8 cellular contexts compared by ENCODE assay signal in the genomic region with DNA sequence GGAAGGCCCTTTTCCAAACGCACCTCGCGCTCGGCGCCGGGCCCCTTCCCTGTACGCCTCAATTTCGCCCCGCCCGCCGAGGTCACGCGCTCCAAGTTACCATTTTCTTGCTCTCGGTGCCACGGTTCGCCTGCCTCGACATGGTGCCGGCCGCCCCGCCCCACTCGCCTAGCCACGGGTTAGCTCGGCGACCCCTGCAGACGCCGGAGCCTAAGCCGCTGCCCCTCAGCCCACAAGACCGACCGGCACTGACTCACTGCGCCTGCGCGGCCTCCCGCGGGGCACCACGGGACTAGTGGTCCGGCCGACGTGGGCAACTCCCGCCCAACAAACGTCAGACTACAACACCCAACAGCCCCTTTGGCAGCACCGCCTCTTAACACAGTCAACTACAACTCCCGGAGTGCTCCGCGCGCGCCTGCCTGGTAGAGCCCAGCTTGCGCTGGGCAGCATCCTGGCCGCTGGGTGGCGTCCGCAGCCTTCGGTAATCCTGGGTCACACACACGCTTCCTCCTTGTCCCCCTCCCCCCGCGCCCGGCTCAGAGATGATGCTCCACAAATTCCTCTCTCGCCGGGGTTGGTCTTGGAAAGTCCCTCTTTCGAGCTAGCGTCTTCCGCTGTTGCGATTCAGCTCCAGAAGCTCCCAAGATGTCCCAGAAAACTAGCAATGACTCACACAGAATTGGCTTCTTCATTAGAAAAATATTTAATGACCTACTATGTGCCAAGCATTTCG. TPM values are rescaled to one million over a fixed set of nuclear protein-coding genes. Genes with fewer than 3 reads are reported as not detected.
A peak's percentile ranks its signal among the peaks of the same experiment; 100 is the strongest.
DNase-seq lines count a peak whose midpoint lies in the region; ATAC-seq, FAIRE-seq and TF ChIP-seq lines count a peak whose summit lies in the region.

Gene TRAPPC3, minus strand, starts transcription at position 250 of the 736 bp plus-strand sequence. Its CDS starts 108 bp downstream, at position 142.

- peak; percentile 99 to 100 (median 99) for DNase-seq in CD4-positive, alpha-beta memory T cell
- DNase-seq in NCI-H774 (lab: John Stamatoyannopoulos, UW) (peak; percentile 100), dermis blood vessel endothelial cell (peak; percentile 100), HepG2 (ENCODE audit: low spot score) (peak; percentile 99)
- peak; percentile 99 to 100 for DNase-seq in activated CD4-positive, alpha-beta T cell treated with anti-CD3 and anti-CD28 coated beads, Interleukin-2, amount 50 U/mL, for 4 hours
- DNase-seq in stimulated activated CD4-positive, alpha-beta T cell treated with anti-CD3 and anti-CD28 coated beads, Interleukin-4, amount 100 ng/mL, for 1 hour = peak; percentile 100

- H3K36me3 ChIP-seq in CD4-positive, alpha-beta memory T cell (ENCODE audit: insufficient read depth, low read length) = no peaks in the 10 kb centered on the region
- no peaks in the 10 kb centered on the region for H3K36me3 ChIP-seq in HepG2 (replicated peaks in 1 of 2; ENCODE audit: control insufficient read depth in 1 of 2, insufficient read depth in 2 of 2, low read length in 2 of 2)

- POLR2A ChIA-PET in CD4-positive, alpha-beta memory T cell (lab: Charles Lee; ENCODE audit: partially characterized antibody) = interaction anchor here (0.6 to 10.1 kb wide), 22 partner anchors 12 to 237 kb away, joined by 3 to 251 read pairs (median 6); partner anchors contain the start of genes ADPRS, AGO3, SH3D21 and THRAP3
- POLR2A ChIA-PET in HepG2 (lab: Yijun Ruan, JAX) = interaction anchor here (0.5 to 3.5 kb wide), 22 partner anchors 12 to 315 kb away, joined by 3 to 34 read pairs (median 6); partner anchors contain the start of genes MRPS15 and THRAP3

- no peaks in the 10 kb centered on the region for H3K9me3 ChIP-seq in CD4-positive, alpha-beta memory T cell (ENCODE audit: control insufficient read depth in 1 of 2, low read length in 2 of 2)
- H3K9me3 ChIP-seq in HepG2 (ENCODE audit: low read length) = no peaks in the 10 kb centered on the region

- H3K79me2 ChIP-seq in HepG2 (ENCODE audit: insufficient read depth, low read length) = peaks cover 8% of the 10 kb centered on the region

- intact Hi-C loops in CD4-positive, alpha-beta memory T cell (cut with micrococcal nuclease) = loop anchor here (1.0 to 2.0 kb wide), 9 partner anchors 12 to 315 kb away; partner anchors contain the start of genes ADPRS, AGO3, MRPS15 and THRAP3
- intact Hi-C loops in HepG2 (cut with micrococcal nuclease; ENCODE audit: unreplicated experiment) = loop anchor here (1.0 to 10.0 kb wide), 3 partner anchors 39 to 275 kb away; no protein-coding TSS in a partner anchor

- H2AFZ ChIP-seq in HepG2 (ENCODE audit: low read length) = peak within 1 kb of the TSS; percentile 24

- FAIRE-seq in HepG2 (lab: Jason Lieb, UNC) = peak; percentile 70

- WGBS in HepG2 (ENCODE audit: low lambda C conversion rate) = 2% methylated on average over 39 of the region's 62 CpGs

- H3K4me3 ChIP-seq in CD4-positive, alpha-beta memory T cell (ENCODE audit: low read length in 2 of 2) = peak within 1 kb of the TSS; percentile 70 to 98
- H3K4me3 ChIP-seq in HepG2 (replicated peaks in 1 of 3; ENCODE audit: insufficient read depth in 1 of 3, low read depth in 2 of 3, low read length in 3 of 3) = peak within 1 kb of the TSS; percentile 76 to 83 (median 81)

- peak within 1 kb of the TSS; percentile 94 for H3K4me2 ChIP-seq in HepG2 (ENCODE audit: low read depth, low read length)

- no peaks in the 10 kb centered on the region for H4K20me1 ChIP-seq in HepG2 (ENCODE audit: insufficient read depth, low read length)

- peak within 1 kb of the TSS; percentile 87 for H3K9ac ChIP-seq in HepG2 (ENCODE audit: insufficient read depth, low read depth, low read length)

- H3K9me3 Mint-ChIP-seq in CD4-positive, alpha-beta memory T cell = no peaks in the 10 kb centered on the region

- TF ChIP-seq RAD21 in HepG2 (CRISPR knock-in tag; IDR thresholded peaks at IDR 0.05) = peak; percentile 99

- peak within 1 kb of the TSS; percentile 95 to 100 (median 98) for H3K4me3 Mint-ChIP-seq in CD4-positive, alpha-beta memory T cell

- in situ Hi-C loops in HepG2 (cut with HindIII; ENCODE audit: extremely low pct_ligation_motif_present, low pct_unique_long_range_greater_than_20kb) = no loop called here

- H3K4me1 Mint-ChIP-seq in CD4-positive, alpha-beta memory T cell = peaks cover 46 to 84% (median 63%) of the 10 kb centered on the region in 4 donors

- no TSS peak for BruUV-seq in HepG2 (replicated peaks; lab: Mats Ljungman, UMichigan)

- peaks cover 0 to 19% of the 10 kb centered on the region in 2 donors for H3K36me3 Mint-ChIP-seq in CD4-positive, alpha-beta memory T cell

- peak; percentile 88 for ATAC-seq in GM19397 (IDR thresholded peaks at IDR 0.05; ENCODE audit: unreplicated experiment)
- ATAC-seq in HG03571 (IDR thresholded peaks at IDR 0.05; ENCODE audit: unreplicated experiment) = peak; percentile 88
- peak; percentile 88 for ATAC-seq in HepG2

- peak within 1 kb of the TSS; percentile 94 to 100 (median 99) for H3K27ac Mint-ChIP-seq in CD4-positive, alpha-beta memory T cell

- TF ChIP-seq EP300 in HepG2 (IDR thresholded peaks at IDR 0.05; ENCODE audit: low read depth in 2 of 2, low read length in 2 of 2) (no peak), HepG2 (CRISPR knock-in tag; IDR thresholded peaks at IDR 0.05; ENCODE audit: borderline replicate concordance) (no peak)

- TF ChIP-seq CTCF in HepG2 (CRISPR knock-in tag; IDR thresholded peaks at IDR 0.05) = peak; percentile 98

- no peaks in the 10 kb centered on the region for H3K27me3 Mint-ChIP-seq in CD4-positive, alpha-beta memory T cell

- peak in 1 of 2 experiments; percentile 72; a peak in 2 of 4 replicates for TF ChIP-seq POLR2A in HepG2 (IDR thresholded peaks at IDR 0.05; ENCODE audit: insufficient read depth in 1 of 2, low read depth in 2 of 2, low read length in 2 of 2)

- H3K4me1 ChIP-seq in CD4-positive, alpha-beta memory T cell (ENCODE audit: insufficient read depth, low read length) = peaks cover 68% of the 10 kb centered on the region
- peaks cover 58% of the 10 kb centered on the region for H3K4me1 ChIP-seq in HepG2 (ENCODE audit: insufficient read depth, low read length)

- no peaks in the 10 kb centered on the region for H3K27me3 ChIP-seq in CD4-positive, alpha-beta memory T cell (ENCODE audit: insufficient read depth, low read length)
- no peaks in the 10 kb centered on the region for H3K27me3 ChIP-seq in HepG2 (ENCODE audit: control insufficient read depth in 1 of 2, insufficient read depth in 2 of 2, low read length in 2 of 2)

- CTCF ChIA-PET in CD4-positive, alpha-beta memory T cell (lab: Charles Lee; ENCODE audit: partially characterized antibody) = interaction anchor here (0.5 to 10.0 kb wide), 29 partner anchors 11 to 275 kb away, joined by 3 to 348 read pairs (median 4); partner anchors contain the start of genes SH3D21 and THRAP3
- CTCF ChIA-PET in HepG2 (lab: Yijun Ruan, JAX; ENCODE audit: low intra/inter-chr PET ratio, low total read pairs) = interaction anchor here (0.8 to 2.6 kb wide), 4 partner anchors 38 to 193 kb away, joined by 3 to 43 read pairs (median 10); no protein-coding TSS in a partner anchor

- H3K27ac ChIP-seq in CD4-positive, alpha-beta memory T cell (ENCODE audit: low read depth, low read length) = peak within 1 kb of the TSS; percentile 88
- H3K27ac ChIP-seq in HepG2 (ENCODE audit: extremely low read length, insufficient read depth, low read length) = peak within 1 kb of the TSS; percentile 80

TF ChIP-seq in HepG2, 621 proteins besides CTCF, POLR2A, EP300 and RAD21 (continues in another document):
- TF ChIP-seq, protein P1, sequence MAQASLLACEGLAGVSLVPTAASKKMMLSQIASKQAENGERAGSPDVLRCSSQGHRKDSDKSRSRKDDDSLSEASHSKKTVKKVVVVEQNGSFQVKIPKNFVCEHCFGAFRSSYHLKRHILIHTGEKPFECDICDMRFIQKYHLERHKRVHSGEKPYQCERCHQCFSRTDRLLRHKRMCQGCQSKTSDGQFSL (CRISPR knock-in tag; IDR thresholded peaks at IDR 0.05) = no peak
- TF ChIP-seq TAF1 (CRISPR knock-in tag; IDR thresholded peaks at IDR 0.05) (peak; percentile 81), ZNF331 (CRISPR knock-in tag; IDR thresholded peaks at IDR 0.05) (peak; percentile 59), MTA3 (CRISPR knock-in tag; IDR thresholded peaks at IDR 0.05) (no peak), HOXD1 (CRISPR knock-in tag; IDR thresholded peaks at IDR 0.05) (no peak)
- TF ChIP-seq, protein P2, sequence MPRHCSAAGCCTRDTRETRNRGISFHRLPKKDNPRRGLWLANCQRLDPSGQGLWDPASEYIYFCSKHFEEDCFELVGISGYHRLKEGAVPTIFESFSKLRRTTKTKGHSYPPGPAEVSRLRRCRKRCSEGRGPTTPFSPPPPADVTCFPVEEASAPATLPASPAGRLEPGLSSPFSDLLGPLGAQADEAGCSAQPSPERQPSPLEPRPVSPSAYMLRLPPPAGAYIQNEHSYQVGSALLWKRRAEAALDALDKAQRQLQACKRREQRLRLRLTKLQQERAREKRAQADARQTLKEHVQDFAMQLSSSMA (CRISPR knock-in tag; IDR thresholded peaks at IDR 0.05) = peak; percentile 67; the same call in 1 of the 2 replicates

RNA-seq across cellular contexts. Expression of gene TRAPPC3, which starts in this region (rescaled TPM):
- total RNA-seq in CD4-positive, alpha-beta memory T cell = 10 to 100 TPM; 51.8 to 56.4 TPM
- 100 to 1,000 TPM; 107 to 190 TPM for polyA plus RNA-seq in CD4-positive, alpha-beta memory T cell
- total RNA-seq in dermis blood vessel endothelial cell = 77.8 and 117 TPM in 2 replicates
- 62.4 and 66.7 TPM in 2 replicates for total RNA-seq in HepG2 (2016; rRNA removed; fragmentation: Illumina TruSeq; extraction: Trizol)
- total RNA-seq in HepG2 (2016; cell fraction: cytosol; rRNA removed; fragmentation: Illumina TruSeq; extraction: Trizol; ENCODE audit: low read depth) = 33.8 and 35.1 TPM in 2 replicates
- total RNA-seq in HepG2 (2016; cell fraction: insoluble cytoplasmic fraction; rRNA removed; fragmentation: Illumina TruSeq; extraction: Trizol) = 67.4 and 70.9 TPM in 2 replicates
- 51.3 and 59.4 TPM in 2 replicates for total RNA-seq in HepG2 (2016; cell fraction: membrane; rRNA removed; fragmentation: Illumina TruSeq; extraction: Trizol)
- 32.1 and 40.4 TPM in 2 replicates for total RNA-seq in HepG2 (2016; cell fraction: nucleus; rRNA removed; fragmentation: Illumina TruSeq; extraction: Trizol)
- 48.0 and 53.7 TPM in 2 replicates for polyA plus RNA-seq in HepG2 (2011; rRNA removed)
- polyA plus RNA-seq in HepG2 (2011; cell fraction: cytosol; rRNA removed) = 54.6 and 63.8 TPM in 2 replicates
- polyA plus RNA-seq in HepG2 (2011; cell fraction: nucleus; rRNA removed) = 23.5 and 23.9 TPM in 2 replicates
- 39.6 and 48.9 TPM in 2 replicates for polyA plus RNA-seq in HepG2 (2012)
- 32.8 and 40.4 TPM in 2 replicates for polyA plus RNA-seq in HepG2 (2016; cell fraction: cytosol; fragmentation: Illumina TruSeq; extraction: Trizol; ENCODE audit: low read depth)
- 70.8 and 86.6 TPM in 2 replicates for polyA plus RNA-seq in HepG2 (2016; cell fraction: insoluble cytoplasmic fraction; fragmentation: Illumina TruSeq; extraction: Trizol; ENCODE audit: low read depth)
- polyA plus RNA-seq in HepG2 (2016; cell fraction: membrane; fragmentation: Illumina TruSeq; extraction: Trizol; ENCODE audit: low read depth) = 45.9 and 53.3 TPM in 2 replicates
- polyA plus RNA-seq in HepG2 (2016; cell fraction: nucleus; fragmentation: Illumina TruSeq; extraction: Trizol; ENCODE audit: insufficient read depth, low read depth) = 58.4 and 69.5 TPM in 2 replicates
- 12.2 and 41.8 TPM in 2 replicates for polyA minus RNA-seq in HepG2 (2011; rRNA and poly(A)+ RNA removed; ENCODE audit: low replicate concordance)
- 16.1 and 26.3 TPM in 2 replicates for polyA minus RNA-seq in HepG2 (2011; cell fraction: cytosol; rRNA and poly(A)+ RNA removed)
- 10.3 and 14.2 TPM in 2 replicates for polyA minus RNA-seq in HepG2 (2011; cell fraction: nucleus; rRNA and poly(A)+ RNA removed)

Comparison
In these comparisons a context has a peak if more than half of its experiments do, and no peak if none do; other contexts are left out.
1. Peak in every context shown above with its lines: DNase-seq, ATAC-seq, H3K4me3 ChIP-seq and H3K27ac ChIP-seq.